Comparison of ENCODE assay signal across 15 cellular contexts in genomic region chr22:36562261-36562835, GRCh38. TPM values are rescaled to one million over a fixed set of nuclear protein-coding genes. Genes with fewer than 3 reads are reported as not detected.
DNase-seq lines count a peak whose midpoint lies in the region; ATAC-seq and TF ChIP-seq lines count a peak whose summit lies in the region.
"Had no signal": no experiment of that assay in that cellular context is flagged by ENCODE, and none has a peak within 500 bp of the region (broad histone marks: within the 10 kb centered on the region; RNA-seq: fewer than 3 reads in every experiment).

No MANE protein-coding gene starts in this region.

- ATAC-seq in WTC11: no peak
- ATAC-seq in activated CD4-positive, CD25-positive, alpha-beta regulatory T cell treated with anti-CD3 and anti-CD28 coated beads, Interleukin-2, amount 50 U/mL, for 24 hours: no peak
- ATAC-seq: activated CD4-positive, alpha-beta T cell treated with anti-CD3 and anti-CD28 coated beads for 36 hours had no signal

- no peak overlapping the region for H3K27ac ChIP-seq in HEK293 (ENCODE audit: extremely low read depth, low read depth, low read length)
- H3K27ac ChIP-seq: hepatocyte, tibial artery had no signal

- H3K4me1 ChIP-seq in HEK293 (ENCODE audit: control insufficient read depth, insufficient read depth, low read length): no peaks in the 10 kb centered on the region
- H3K4me1 ChIP-seq: tibial artery had no signal

- peak overlapping the region; percentile 17; the same call in 1 of the 2 replicates for H3K4me3 Mint-ChIP-seq in WTC11
- H3K4me3 Mint-ChIP-seq: activated CD4-positive, alpha-beta T cell treated with anti-CD3 and anti-CD28 coated beads for 36 hours; CD4-positive, alpha-beta T cell had no signal

- TF ChIP-seq CTCF in AG10803 (conservative IDR thresholded peaks at IDR 0.05; ENCODE audit: low read length): no peak
- TF ChIP-seq CTCF in HEK293 (tag by site-specific recombination; IDR thresholded peaks at IDR 0.05): no peak
- no peak for TF ChIP-seq CTCF in WTC11 (IDR thresholded peaks at IDR 0.05)

- no peaks in the 10 kb centered on the region for H3K27me3 Mint-ChIP-seq in WTC11 (ENCODE audit: low read depth)

- H3K4me3 ChIP-seq in AG10803 (ENCODE audit: low read length) (no peak overlapping the region), HEK293 (ENCODE audit: low read depth, low read length) (no peak overlapping the region)
- H3K4me3 ChIP-seq: hepatocyte, tibial artery had no signal

- no peaks in the 10 kb centered on the region for H3K36me3 Mint-ChIP-seq in WTC11

- H3K9me3 ChIP-seq in HEK293 (ENCODE audit: control insufficient read depth, insufficient read depth, low read depth, low read length): no peaks in the 10 kb centered on the region
- H3K9me3 ChIP-seq: tibial artery had no signal

- H3K27ac Mint-ChIP-seq in WTC11: no peak overlapping the region
- H3K27ac Mint-ChIP-seq: activated CD4-positive, alpha-beta T cell treated with anti-CD3 and anti-CD28 coated beads for 36 hours; CD4-positive, alpha-beta T cell had no signal

- no peaks in the 10 kb centered on the region for H3K36me3 ChIP-seq in HEK293 (ENCODE audit: control insufficient read depth in 2 of 2, insufficient read depth in 1 of 2, low read length in 2 of 2)
- H3K36me3 ChIP-seq: tibial artery had no signal

- DNase-seq in AG10803 (ENCODE audit: low read depth): peak; percentile 37
- no peak for DNase-seq in WTC11 (ENCODE audit: low spot score)
- DNase-seq in iPS-NIHi7 (ENCODE audit: extremely low spot score): peak; percentile 35
- DNase-seq in CD1c-positive myeloid dendritic cell (ENCODE audit: extremely low spot score): no peak
- no peak for DNase-seq in ecto neural progenitor cell (ENCODE audit: low spot score)
- no peak for DNase-seq in stimulated activated CD4-positive, alpha-beta T cell treated with anti-CD3 and anti-CD28 coated beads, Interleukin-4, amount 100 ng/mL, for 4 hours
- DNase-seq: activated CD4-positive, alpha-beta T cell treated with anti-CD3 and anti-CD28 coated beads for 36 hours; CD4-positive, alpha-beta T cell; Kasumi-1; NCI-H446 treated with DMSO at 0.1 percent for 48 hours; retina; tibial artery had no signal

- POLR2A ChIA-PET in HEK293 (lab: Yijun Ruan, JAX): no interaction called here
- POLR2A ChIA-PET in WTC11 (lab: Charles Lee): interaction anchor here (0.5 to 1.2 kb wide), 2 partner anchors 11 to 73 kb away, joined by 3 to 5 read pairs; no protein-coding TSS in a partner anchor

- H3K4me1 Mint-ChIP-seq in WTC11: peaks cover 33% of the 10 kb centered on the region
- H3K4me1 Mint-ChIP-seq: activated CD4-positive, alpha-beta T cell treated with anti-CD3 and anti-CD28 coated beads for 36 hours had no signal

- H3K9me3 Mint-ChIP-seq in WTC11: no peaks in the 10 kb centered on the region
- H3K9me3 Mint-ChIP-seq: CD4-positive, alpha-beta T cell had no signal

- CTCF ChIA-PET in HEK293 (lab: Yijun Ruan, JAX): no interaction called here
- CTCF ChIA-PET in WTC11 (lab: Charles Lee): interaction anchor here (1.1 to 1.8 kb wide), 6 partner anchors 7 to 220 kb away, joined by 3 to 18 read pairs (median 6); partner anchors contain the start of gene IFT27

TF ChIP-seq in HEK293, 187 proteins besides CTCF, POLR2A, EP300 and RAD21 (continues in another document):
- TF ChIP-seq ZFHX2 (tag by site-specific recombination; conservative IDR thresholded peaks at IDR 0.05) (no peak), ZNF600 (tag by site-specific recombination; IDR thresholded peaks at IDR 0.05) (0 out of 2 replicates have a peak, but pooled peaks have one; percentile 45), KLF9 (tag by site-specific recombination; IDR thresholded peaks at IDR 0.05; ENCODE audit: low read depth) (0 out of 2 replicates have a peak, but pooled peaks have one; percentile 38), REPIN1 (tag by site-specific recombination; IDR thresholded peaks at IDR 0.05; ENCODE audit: low read depth) (no peak), ZNF560 (tag by site-specific recombination; IDR thresholded peaks at IDR 0.05; ENCODE audit: borderline replicate concordance) (no peak), GFI1B (tag by site-specific recombination; IDR thresholded peaks at IDR 0.05) (no peak), KLF17 (tag by site-specific recombination; IDR thresholded peaks at IDR 0.05) (no peak), ZNF548 (tag by site-specific recombination; IDR thresholded peaks at IDR 0.05) (no peak), ZSCAN23 (tag by site-specific recombination; IDR thresholded peaks at IDR 0.05) (no peak), KLF1 (tag by site-specific recombination; IDR thresholded peaks at IDR 0.05) (0 out of 2 replicates have a peak, but pooled peaks have one; percentile 17), ZNF132 (tag by site-specific recombination; IDR thresholded peaks at IDR 0.05; ENCODE audit: borderline replicate concordance) (no peak), ZNF664 (tag by site-specific recombination; IDR thresholded peaks at IDR 0.05) (no peak), ZNF704 (tag by site-specific recombination; IDR thresholded peaks at IDR 0.05) (no peak), ZNF2 (tag by site-specific recombination; IDR thresholded peaks at IDR 0.05) (no peak)

TF ChIP-seq in WTC11, 78 proteins besides CTCF, POLR2A, EP300 and RAD21 (continues in another document):
- TF ChIP-seq CREM (CRISPR knock-in tag; IDR thresholded peaks at IDR 0.05) (no peak), PREB (CRISPR knock-in tag; IDR thresholded peaks at IDR 0.05; ENCODE audit: borderline replicate concordance) (no peak), RELA (CRISPR knock-in tag; IDR thresholded peaks at IDR 0.05; ENCODE audit: borderline replicate concordance) (no peak), ZNF281 (CRISPR knock-in tag; IDR thresholded peaks at IDR 0.05) (no peak), GRHL2 (CRISPR knock-in tag; IDR thresholded peaks at IDR 0.05; ENCODE audit: insufficient replicate concordance, severe bottlenecking) (no peak), USF2 (CRISPR knock-in tag; IDR thresholded peaks at IDR 0.05) (no peak), ZNF512 (CRISPR knock-in tag; IDR thresholded peaks at IDR 0.05; ENCODE audit: borderline replicate concordance) (no peak), ZNF232 (CRISPR knock-in tag; IDR thresholded peaks at IDR 0.05) (no peak)

RNA-seq across cellular contexts. Expression of gene EIF3D, which starts 33.4 kb away (rescaled TPM):
- 211 to 237 TPM (median 216 TPM) in 3 replicates for total RNA-seq in WTC11 (2021)

RNA-seq across cellular contexts. Expression of gene FOXRED2, which starts 55.5 kb away (rescaled TPM):
- total RNA-seq in WTC11 (2021): 20.1 to 35.5 TPM (median 31.7 TPM) in 3 replicates

Comparison
In these comparisons a context has a peak if more than half of its experiments do, and no peak if none do; other contexts are left out.
1. DNase-seq: peak in AG10803 (single experiment) and iPS-NIHi7 (single experiment); none in WTC11 (single experiment), CD1c-positive myeloid dendritic cell (single experiment), ecto neural progenitor cell (single experiment) and stimulated activated CD4-positive, alpha-beta T cell treated with anti-CD3 and anti-CD28 coated beads, Interleukin-4, amount 100 ng/mL, for 4 hours (0 of 2).